Comparison of ENCODE assay signal across 8 cellular contexts in genomic region chr1:150362721-150363425, GRCh38. TPM values are rescaled to one million over a fixed set of nuclear protein-coding genes. Genes with fewer than 3 reads are reported as not detected.
A peak's percentile ranks its signal among the peaks of the same experiment; 100 is the strongest.
DNase-seq lines count a peak whose midpoint lies in the region; ATAC-seq and TF ChIP-seq lines count a peak whose summit lies in the region.

No MANE protein-coding gene starts in this region.

- H3K27me3 ChIP-seq in cardiac muscle cell (no peaks in the 10 kb centered on the region), endocrine pancreas (ENCODE audit: control insufficient read depth, insufficient read depth, low read length) (no peaks in the 10 kb centered on the region), osteoblast (ENCODE audit: insufficient read depth, low read length) (no peaks in the 10 kb centered on the region)

- peak overlapping the region; percentile 99 for H3K4me2 ChIP-seq in osteoblast (ENCODE audit: insufficient read depth, low read length)

- H3K4me1 ChIP-seq in cardiac muscle cell (ENCODE audit: low read depth): peaks cover 2% of the 10 kb centered on the region
- H3K4me1 ChIP-seq in endocrine pancreas (ENCODE audit: control insufficient read depth, insufficient read depth, low read length): no peaks in the 10 kb centered on the region
- peaks cover 18% of the 10 kb centered on the region for H3K4me1 ChIP-seq in osteoblast (ENCODE audit: insufficient read depth, low read length)

- no peaks in the 10 kb centered on the region for H3K36me3 ChIP-seq in cardiac muscle cell
- no peaks in the 10 kb centered on the region for H3K36me3 ChIP-seq in endocrine pancreas (ENCODE audit: control insufficient read depth, insufficient read depth, low read length)
- no peaks in the 10 kb centered on the region for H3K36me3 ChIP-seq in osteoblast (ENCODE audit: insufficient read depth, low read length)

- H3K27ac ChIP-seq in cardiac muscle cell: peak overlapping the region; percentile 96
- peak overlapping the region; percentile 96 for H3K27ac ChIP-seq in osteoblast (ENCODE audit: low read depth, low read length)

- ATAC-seq in Right ventricle myocardium inferior: no peak
- ATAC-seq in GM21717 (IDR thresholded peaks at IDR 0.05; ENCODE audit: unreplicated experiment): no peak
- no peak for ATAC-seq in HG02571 (IDR thresholded peaks at IDR 0.05; ENCODE audit: unreplicated experiment)

- intact Hi-C loops in Right ventricle myocardium inferior (cut with DNase I): loop anchor here (5.0 to 10.0 kb wide), 2 partner anchors 62 to 169 kb away; no protein-coding TSS in a partner anchor

- H3K9me3 ChIP-seq in cardiac muscle cell (ENCODE audit: low read depth): no peaks in the 10 kb centered on the region
- no peaks in the 10 kb centered on the region for H3K9me3 ChIP-seq in endocrine pancreas (ENCODE audit: control insufficient read depth, low read length)
- no peaks in the 10 kb centered on the region for H3K9me3 ChIP-seq in osteoblast (ENCODE audit: low read depth, low read length)

- no peaks in the 10 kb centered on the region for H4K20me1 ChIP-seq in osteoblast (ENCODE audit: insufficient read depth, low read length)

- H3K4me3 ChIP-seq in cardiac muscle cell (peak overlapping the region; percentile 95), endocrine pancreas (ENCODE audit: control insufficient read depth, insufficient read depth, low read length) (peak overlapping the region; percentile 82), osteoblast (ENCODE audit: insufficient read depth, low read length) (peak overlapping the region; percentile 95)

- H2AFZ ChIP-seq in osteoblast (ENCODE audit: low read length): peak overlapping the region; percentile 98

- DNase-seq in cardiac muscle cell (ENCODE audit: low read depth in 1 of 2, low spot score in 1 of 2) (no peak), Right ventricle myocardium inferior (ENCODE audit: missing footprints) (no peak), SHP77 treated with DMSO at 0.1 percent for 48 hours (lab: John Stamatoyannopoulos, UW) (peak; percentile 92), osteoblast (ENCODE audit: insufficient read length, low spot score, missing footprints) (no peak), EL (no peak)

- TF ChIP-seq CTCF in cardiac muscle cell (IDR thresholded peaks at IDR 0.05; ENCODE audit: low read depth, low read length): no peak
- TF ChIP-seq CTCF in osteoblast (IDR thresholded peaks at IDR 0.05; ENCODE audit: extremely low read depth, low read depth, low read length): no peak

- no peak overlapping the region for H3K9ac ChIP-seq in endocrine pancreas (ENCODE audit: control insufficient read depth, insufficient read depth, low read length)

- peaks cover 32% of the 10 kb centered on the region for H3K79me2 ChIP-seq in osteoblast (ENCODE audit: insufficient read depth, low read length)

RNA-seq across cellular contexts. Expression of gene RPRD2, which starts 1.1 kb away (rescaled TPM):
- 17.3 and 24.1 TPM in 2 replicates for total RNA-seq in cardiac muscle cell
- 34.8 and 36.1 TPM in 2 replicates for polyA plus RNA-seq in cardiac muscle cell
- total RNA-seq in Right ventricle myocardium inferior: 23.6 TPM
- total RNA-seq in osteoblast: 12.3 and 13.3 TPM in 2 replicates

RNA-seq across cellular contexts. Expression of gene PRPF3, which starts 41.5 kb away (rescaled TPM):
- total RNA-seq in cardiac muscle cell: 28.9 and 40.8 TPM in 2 replicates
- polyA plus RNA-seq in cardiac muscle cell: 27.0 and 37.7 TPM in 2 replicates
- 21.9 TPM for total RNA-seq in Right ventricle myocardium inferior
- 33.9 and 35.8 TPM in 2 replicates for total RNA-seq in osteoblast
